ENCODE assay signal across 9 cellular contexts in genomic region chr1:198657550-198658064, GRCh38. TPM values are rescaled to one million over a fixed set of nuclear protein-coding genes. Genes with fewer than 3 reads are reported as not detected.
DNase-seq lines count a peak whose midpoint lies in the region; ATAC-seq, FAIRE-seq and TF ChIP-seq lines count a peak whose summit lies in the region.
"Had no signal": no experiment of that assay in that cellular context is flagged by ENCODE, and none has a peak within 500 bp of the region (broad histone marks: within the 10 kb centered on the region; RNA-seq: fewer than 3 reads in every experiment).

No MANE protein-coding gene starts in this region.

- no peak for TF ChIP-seq CTCF in bronchial epithelial cell (IDR thresholded peaks at IDR 0.05; ENCODE audit: insufficient read depth, low read length, severe bottlenecking)

- H2BK120ac ChIP-seq in trophoblast cell (ENCODE audit: insufficient read depth, low read length, poor library complexity): no peak overlapping the region

- no peak for FAIRE-seq in bronchial epithelial cell (lab: Jason Lieb, UNC)

- ATAC-seq in HG02759 (IDR thresholded peaks at IDR 0.05; ENCODE audit: unreplicated experiment): peak; percentile 60

- no peak overlapping the region for H3K23ac ChIP-seq in trophoblast cell (ENCODE audit: low read length)

- no peaks in the 10 kb centered on the region for H3K9me3 ChIP-seq in trophoblast cell (ENCODE audit: insufficient read depth, low read depth, low read length)

- H2AFZ ChIP-seq in trophoblast cell (ENCODE audit: insufficient read depth, low read length, poor library complexity): no peak overlapping the region

- H3K79me2 ChIP-seq in trophoblast cell (ENCODE audit: control insufficient read depth, insufficient read depth, low read length, poor library complexity): no peaks in the 10 kb centered on the region

- H3K27ac ChIP-seq in trophoblast cell (ENCODE audit: low read depth, low read length): peak overlapping the region; percentile 53
- H3K27ac ChIP-seq: C4-2B had no signal

- H3K14ac ChIP-seq in trophoblast cell (ENCODE audit: low read length): no peak overlapping the region

- H3K9ac ChIP-seq in trophoblast cell (ENCODE audit: low read length): no peak overlapping the region

- H4K12ac ChIP-seq in trophoblast cell (ENCODE audit: low read depth, low read length): no peak overlapping the region

- H3K36me3 ChIP-seq in bronchial epithelial cell (ENCODE audit: control insufficient read depth, insufficient read depth, low read length) (no peaks in the 10 kb centered on the region), trophoblast cell (ENCODE audit: control insufficient read depth in 1 of 2, insufficient read depth in 2 of 2, low read length in 2 of 2) (no peaks in the 10 kb centered on the region)

- DNase-seq in NCI-H2081 (lab: John Stamatoyannopoulos, UW) (peak; percentile 2 to 46), NCI-H2081 treated with DMSO at 0.1 percent for 48 hours (lab: John Stamatoyannopoulos, UW) (no peak), NOMO-1 (lab: John Stamatoyannopoulos, UW; ENCODE audit: unreplicated experiment in 2 of 2) (peak; percentile 70 to 78), bronchial epithelial cell (ENCODE audit: low read depth) (peak; percentile 72), trophoblast cell (peak; percentile 35 to 80), DMS 273 (lab: John Stamatoyannopoulos, UW; ENCODE audit: unreplicated experiment) (no peak), putamen (ENCODE audit: low spot score) (no peak)

- H3K4me1 ChIP-seq in trophoblast cell (ENCODE audit: control insufficient read depth in 1 of 2, insufficient read depth in 2 of 2, low read length in 2 of 2): no peaks in the 10 kb centered on the region

- no peak overlapping the region for H3K4ac ChIP-seq in trophoblast cell (ENCODE audit: low read depth, low read length)

- no peak overlapping the region for H4K8ac ChIP-seq in trophoblast cell (ENCODE audit: low read depth, low read length)

- no peak overlapping the region for H3K18ac ChIP-seq in trophoblast cell (ENCODE audit: low read length)

- H2BK12ac ChIP-seq in trophoblast cell (ENCODE audit: low read length): no peak overlapping the region

- peaks cover 2% of the 10 kb centered on the region for H3K79me1 ChIP-seq in trophoblast cell (ENCODE audit: low read length)

- no peak overlapping the region for H3K4me2 ChIP-seq in trophoblast cell (ENCODE audit: low read length)

- H3K4me3 ChIP-seq in bronchial epithelial cell (ENCODE audit: low read depth, low read length) (no peak overlapping the region), trophoblast cell (ENCODE audit: low read depth, low read length) (no peak overlapping the region)

- H2AK5ac ChIP-seq in trophoblast cell (ENCODE audit: low read length): no peak overlapping the region

- H3K27me3 ChIP-seq in bronchial epithelial cell (ENCODE audit: control insufficient read depth, insufficient read depth, low read length) (no peaks in the 10 kb centered on the region), trophoblast cell (ENCODE audit: insufficient read depth, low read length) (no peaks in the 10 kb centered on the region)

- no peak overlapping the region for H2BK5ac ChIP-seq in trophoblast cell (ENCODE audit: low read depth, low read length, poor library complexity)

- no peak overlapping the region for H4K91ac ChIP-seq in trophoblast cell (ENCODE audit: low read depth, low read length)

- no CpG with 5 or more reads among the region's 3 CpGs for WGBS in trophoblast cell (ENCODE audit: extremely low coverage, insufficient coverage, insufficient read length)

RNA-seq across cellular contexts. Expression of gene PTPRC, which starts 18.8 kb away (rescaled TPM):
- not detected in 2 replicates for total RNA-seq in bronchial epithelial cell
- polyA plus RNA-seq in trophoblast cell (2013): not detected in 2 replicates

Comparison
In these comparisons a context has a peak if more than half of its experiments do, and no peak if none do; other contexts are left out.
1. DNase-seq: peak in NCI-H2081 (2 of 2), NOMO-1 (2 of 2), bronchial epithelial cell (single experiment) and trophoblast cell (2 of 2); none in NCI-H2081 treated with DMSO at 0.1 percent for 48 hours (single experiment), DMS 273 (single experiment) and putamen (single experiment).